In genomic region chr2:182915369-182916326, GRCh38 we compare ENCODE assay signal across 11 cellular contexts. TPM values are rescaled to one million over a fixed set of nuclear protein-coding genes. Genes with fewer than 3 reads are reported as not detected.
DNase-seq lines count a peak whose midpoint lies in the region; ATAC-seq and TF ChIP-seq lines count a peak whose summit lies in the region.
"Had no signal": no experiment of that assay in that cellular context is flagged by ENCODE, and none has a peak within 500 bp of the region (broad histone marks: within the 10 kb centered on the region; RNA-seq: fewer than 3 reads in every experiment).

No MANE protein-coding gene starts in this region.

- H3K9me3 Mint-ChIP-seq in activated naive CD4-positive, alpha-beta T cell treated with anti-CD3 and anti-CD28 coated beads for 36 hours, result no peaks in the 10 kb centered on the region

- H3K4me1 Mint-ChIP-seq in activated naive CD4-positive, alpha-beta T cell treated with anti-CD3 and anti-CD28 coated beads for 36 hours (ENCODE audit: low read depth), result no peaks in the 10 kb centered on the region

- no peak overlapping the region for H3K4me3 Mint-ChIP-seq in activated naive CD4-positive, alpha-beta T cell treated with anti-CD3 and anti-CD28 coated beads for 36 hours

- H3K27me3 Mint-ChIP-seq in activated naive CD4-positive, alpha-beta T cell treated with anti-CD3 and anti-CD28 coated beads for 36 hours (ENCODE audit: low read depth), result no peaks in the 10 kb centered on the region

- H3K4me3 ChIP-seq in retinal pigment epithelial cell (ENCODE audit: low read length), result no peak overlapping the region

- CTCF ChIA-PET in activated naive CD4-positive, alpha-beta T cell treated with anti-CD3 and anti-CD28 coated beads for 36 hours (lab: Charles Lee), result no interaction called here

- peak; percentile 93 for DNase-seq in HCEC 1CT
- DNase-seq in RPMI7951 (ENCODE audit: low read depth), result peak; percentile 83
- DNase-seq in fibroblast of the conjunctiva (ENCODE audit: low read depth), result peak; percentile 59
- peak; percentile 47 for DNase-seq in retinal pigment epithelial cell (ENCODE audit: low read depth)
- DNase-seq in activated naive CD4-positive, alpha-beta T cell treated with anti-CD3 and anti-CD28 coated beads for 36 hours, result no peak
- no peak for DNase-seq in germinal center (ENCODE audit: low spot score)
- DNase-seq in hippocampal formation (lab: John Stamatoyannopoulos, UW), result no peak
- DNase-seq: stimulated activated naive CD8-positive, alpha-beta T cell treated with anti-CD3 and anti-CD28 coated beads, Interleukin-15, Interleukin-2, amounts not matched to agents 100 U/mL and 50 U/mL, for 24 hours had no signal

- peaks cover under 1% of the 10 kb centered on the region for H3K36me3 Mint-ChIP-seq in activated naive CD4-positive, alpha-beta T cell treated with anti-CD3 and anti-CD28 coated beads for 36 hours (ENCODE audit: low read depth)

- intact Hi-C loops in activated naive CD4-positive, alpha-beta T cell treated with anti-CD3 and anti-CD28 coated beads for 36 hours (cut with micrococcal nuclease), result no loop called here

- TF ChIP-seq CTCF in retinal pigment epithelial cell (conservative IDR thresholded peaks at IDR 0.05; ENCODE audit: low read depth, low read length), result no peak

- no peak for ATAC-seq in HG03565 (IDR thresholded peaks at IDR 0.05; ENCODE audit: unreplicated experiment)
- ATAC-seq: Panc1; stimulated activated naive CD8-positive, alpha-beta T cell treated with anti-CD3 and anti-CD28 coated beads, Interleukin-15, Interleukin-2, amounts not matched to agents 100 U/mL and 50 U/mL, for 24 hours had no signal

- no peak overlapping the region for H3K27ac Mint-ChIP-seq in activated naive CD4-positive, alpha-beta T cell treated with anti-CD3 and anti-CD28 coated beads for 36 hours

RNA-seq across cellular contexts. Expression of gene FRZB, which starts 49.2 kb away (rescaled TPM):
- total RNA-seq in RPMI7951 (2014; rRNA removed; shearing (Covaris generic)), result 0.98 and 1.6 TPM in 2 replicates
- not detected for total RNA-seq in activated naive CD4-positive, alpha-beta T cell treated with anti-CD3 and anti-CD28 coated beads for 36 hours
- total RNA-seq: pulmonary artery endothelial cell had no signal

Comparison
In these comparisons a context has a peak if more than half of its experiments do, and no peak if none do; other contexts are left out.
1. DNase-seq: peak in HCEC 1CT (single experiment), RPMI7951 (single experiment), fibroblast of the conjunctiva (single experiment) and retinal pigment epithelial cell (single experiment); none in activated naive CD4-positive, alpha-beta T cell treated with anti-CD3 and anti-CD28 coated beads for 36 hours (single experiment), germinal center (single experiment) and hippocampal formation (0 of 2).